In the genomic region with DNA sequence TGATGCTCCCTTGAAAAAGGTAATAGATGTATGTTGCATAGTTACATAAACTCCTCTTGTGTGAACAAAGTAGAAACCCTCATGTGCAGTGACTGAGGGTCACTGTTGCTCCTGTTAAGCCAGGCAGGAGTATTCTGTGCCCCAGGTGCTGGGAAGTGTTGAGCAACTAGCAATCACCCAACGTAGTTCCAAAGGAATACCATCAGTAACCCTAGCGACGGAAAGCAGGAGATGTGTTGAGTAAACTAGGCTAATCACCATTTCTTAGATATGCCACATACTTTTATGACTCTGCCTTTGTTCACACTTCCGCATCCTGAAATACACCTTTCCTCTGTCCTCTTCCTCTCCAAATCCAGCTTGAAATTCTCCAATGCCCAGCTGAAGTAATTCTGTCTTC, we compare ENCODE assay signal across 24 cellular contexts.
"Had no signal": no experiment of that assay in that cellular context is flagged by ENCODE, and none has a peak within 500 bp of the region (broad histone marks: within the 10 kb centered on the region; RNA-seq: fewer than 3 reads in every experiment).

No MANE protein-coding gene starts in this region.

- H3K27me3 ChIP-seq: right atrium auricular region, suprapubic skin, thyroid gland, upper lobe of right lung had no signal

- H3K9me3 Mint-ChIP-seq: natural killer cell; stimulated activated effector memory CD8-positive, alpha-beta T cell treated with anti-CD3 and anti-CD28 coated beads, Interleukin-12 subunit alpha, Interleukin-12 subunit beta, amount 100 ng/mL, for 72 hours had no signal

- ATAC-seq: left lobe of liver; natural killer cell; stimulated activated effector memory CD8-positive, alpha-beta T cell treated with anti-CD3 and anti-CD28 coated beads, Interleukin-12 subunit alpha, Interleukin-12 subunit beta, amount 100 ng/mL, for 72 hours; stimulated activated naive CD8-positive, alpha-beta T cell treated with anti-CD3 and anti-CD28 coated beads, Interleukin-15, Interleukin-2, amounts not matched to agents 100 U/mL and 50 U/mL, for 24 hours; upper lobe of right lung had no signal

- H3K27ac Mint-ChIP-seq: endodermal cell; natural killer cell; stimulated activated effector memory CD8-positive, alpha-beta T cell treated with anti-CD3 and anti-CD28 coated beads, Interleukin-12 subunit alpha, Interleukin-12 subunit beta, amount 100 ng/mL, for 72 hours had no signal

- H3K9me3 ChIP-seq: right atrium auricular region, suprapubic skin, thyroid gland, upper lobe of right lung had no signal

- H3K4me3 ChIP-seq: coronary artery, right atrium auricular region, smooth muscle cell, suprapubic skin, thyroid gland, upper lobe of right lung had no signal

- H3K36me3 Mint-ChIP-seq: natural killer cell; stimulated activated effector memory CD8-positive, alpha-beta T cell treated with anti-CD3 and anti-CD28 coated beads, Interleukin-12 subunit alpha, Interleukin-12 subunit beta, amount 100 ng/mL, for 72 hours had no signal

- DNase-seq: cerebellar nuclear complex; effector CD4-positive, alpha-beta T cell; endodermal cell; erythroblast; foreskin melanocyte; head of caudate nucleus; hippocampal formation; kidney glomerular epithelial cell; mammary epithelial cell; natural killer cell; stimulated activated CD4-positive, alpha-beta T cell treated with anti-CD3 and anti-CD28 coated beads, Interleukin-4, amount 100 ng/mL, for 1 hour; stimulated activated CD8-positive, alpha-beta memory T cell treated with anti-CD3 and anti-CD28 coated beads, Interleukin-4, amount 100 ng/mL, for 48 hours; stimulated activated naive CD8-positive, alpha-beta T cell treated with anti-CD3 and anti-CD28 coated beads, Interleukin-15, Interleukin-2, amounts not matched to agents 100 U/mL and 50 U/mL, for 24 hours; thyroid gland; upper lobe of right lung had no signal

- H3K4me1 Mint-ChIP-seq: endodermal cell; natural killer cell; neural crest cell; stimulated activated effector memory CD8-positive, alpha-beta T cell treated with anti-CD3 and anti-CD28 coated beads, Interleukin-12 subunit alpha, Interleukin-12 subunit beta, amount 100 ng/mL, for 72 hours had no signal

- H3K4me3 Mint-ChIP-seq: endodermal cell; natural killer cell; neural crest cell; stimulated activated effector memory CD8-positive, alpha-beta T cell treated with anti-CD3 and anti-CD28 coated beads, Interleukin-12 subunit alpha, Interleukin-12 subunit beta, amount 100 ng/mL, for 72 hours had no signal

- H3K27ac ChIP-seq: coronary artery, right atrium auricular region, suprapubic skin, thyroid gland, upper lobe of right lung had no signal

- H3K4me2 ChIP-seq: smooth muscle cell had no signal

- FAIRE-seq: endothelial cell of umbilical vein, islet of Langerhans had no signal

- H3K36me3 ChIP-seq: right atrium auricular region, suprapubic skin, thyroid gland, upper lobe of right lung had no signal

- H3K4me1 ChIP-seq: right atrium auricular region, suprapubic skin, thyroid gland, upper lobe of right lung had no signal
